In genomic region chr4:8394125-8394524, GRCh38 we compare ENCODE assay signal across 9 cellular contexts. TPM values are rescaled to one million over a fixed set of nuclear protein-coding genes. Genes with fewer than 3 reads are reported as not detected.
DNase-seq lines count a peak whose midpoint lies in the region; ATAC-seq, FAIRE-seq and TF ChIP-seq lines count a peak whose summit lies in the region.
"Had no signal": no experiment of that assay in that cellular context is flagged by ENCODE, and none has a peak within 500 bp of the region (broad histone marks: within the 10 kb centered on the region; RNA-seq: fewer than 3 reads in every experiment).

No MANE protein-coding gene starts in this region.

- no peak for ATAC-seq in GM19328 (IDR thresholded peaks at IDR 0.05; ENCODE audit: unreplicated experiment)
- no peak for ATAC-seq in activated CD4-positive, alpha-beta T cell treated with anti-CD3 and anti-CD28 coated beads for 36 hours

- peak; percentile 21 for FAIRE-seq in D721Med (lab: Jason Lieb, UNC)
- FAIRE-seq in small intestine (lab: Jason Lieb, UNC): no peak

- H3K4me3 Mint-ChIP-seq in activated CD4-positive, alpha-beta T cell treated with anti-CD3 and anti-CD28 coated beads for 36 hours: no peak overlapping the region

- CTCF ChIA-PET in activated CD4-positive, alpha-beta T cell treated with anti-CD3 and anti-CD28 coated beads for 36 hours (lab: Charles Lee): interaction anchor here (0.6 kb wide), 1 partner anchor 14 kb away, joined by 3 read pairs; no protein-coding TSS in a partner anchor

- H3K27me3 ChIP-seq in BE2C (no peaks in the 10 kb centered on the region; the same call in 1 of the 2 replicates), small intestine (ENCODE audit: control insufficient read depth in 2 of 2, insufficient read depth in 2 of 2, low read length in 2 of 2) (no peaks in the 10 kb centered on the region)

- DNase-seq in D721Med (ENCODE audit: insufficient read length, low spot score) (peak; percentile 55), astrocyte of the hippocampus (ENCODE audit: low read depth, low spot score) (peak; percentile 76), hypothalamus (lab: John Stamatoyannopoulos, UW) (peak in 43 of 51 donors; percentile 10 to 87 (median 47)), renal cortical epithelial cell (ENCODE audit: low read depth) (peak; percentile 77), BE2C (no peak), small intestine (no peak)
- DNase-seq in activated CD4-positive, alpha-beta T cell treated with anti-CD3 and anti-CD28 coated beads for 36 hours: no peak
- DNase-seq: Calu3 had no signal

- peaks cover 4% of the 10 kb centered on the region for H3K4me1 Mint-ChIP-seq in activated CD4-positive, alpha-beta T cell treated with anti-CD3 and anti-CD28 coated beads for 36 hours

- peak overlapping the region in 1 of 2 donors; percentile 59 for H3K27ac ChIP-seq in small intestine (ENCODE audit: low read depth in 1 of 2, low read length in 1 of 2)

- H3K4me1 ChIP-seq in BE2C: no peaks in the 10 kb centered on the region; the same call in 1 of the 2 replicates
- H3K4me1 ChIP-seq in small intestine (ENCODE audit: control insufficient read depth in 2 of 2, insufficient read depth in 1 of 2, low read depth in 1 of 2, low read length in 1 of 2): no peaks in the 10 kb centered on the region

- no peaks in the 10 kb centered on the region for H3K9me3 ChIP-seq in BE2C
- no peaks in the 10 kb centered on the region for H3K9me3 ChIP-seq in small intestine (ENCODE audit: control insufficient read depth, low read depth)

- no peak overlapping the region for H3K4me3 ChIP-seq in BE2C (ENCODE audit: low read depth, low read length)
- H3K4me3 ChIP-seq in small intestine (ENCODE audit: low read depth in 1 of 2, low read length in 2 of 2): no peak overlapping the region

- H3K9me3 Mint-ChIP-seq in activated CD4-positive, alpha-beta T cell treated with anti-CD3 and anti-CD28 coated beads for 36 hours (ENCODE audit: low read depth): no peaks in the 10 kb centered on the region

- WGBS in small intestine, 3 donors: 64 to 91% (median 87%) methylated on average over 18 of the region's 18 CpGs

- no peaks in the 10 kb centered on the region for H3K27me3 Mint-ChIP-seq in activated CD4-positive, alpha-beta T cell treated with anti-CD3 and anti-CD28 coated beads for 36 hours

- TF ChIP-seq CTCF in D721Med (IDR thresholded peaks at IDR 0.05; ENCODE audit: insufficient read depth, missing control alignments) (no peak), BE2C (IDR thresholded peaks at IDR 0.05; ENCODE audit: low read depth, low read length) (no peak)

- POLR2A ChIA-PET in activated CD4-positive, alpha-beta T cell treated with anti-CD3 and anti-CD28 coated beads for 36 hours (lab: Charles Lee): no interaction called here

- H3K36me3 ChIP-seq in BE2C: no peaks in the 10 kb centered on the region
- H3K36me3 ChIP-seq in small intestine (ENCODE audit: control insufficient read depth in 2 of 2, insufficient read depth in 2 of 2, low read length in 2 of 2): peaks cover 0 to 3% of the 10 kb centered on the region in 2 donors

- no peak overlapping the region for H3K27ac Mint-ChIP-seq in activated CD4-positive, alpha-beta T cell treated with anti-CD3 and anti-CD28 coated beads for 36 hours

- intact Hi-C loops in activated CD4-positive, alpha-beta T cell treated with anti-CD3 and anti-CD28 coated beads for 36 hours (cut with DNase I, micrococcal nuclease): no loop called here

- H3K36me3 Mint-ChIP-seq in activated CD4-positive, alpha-beta T cell treated with anti-CD3 and anti-CD28 coated beads for 36 hours (ENCODE audit: low read depth): peaks cover 15% of the 10 kb centered on the region

RNA-seq across cellular contexts. Expression of gene ACOX3, which starts 46.4 kb away (rescaled TPM):
- total RNA-seq in renal cortical epithelial cell: 25.0 and 41.5 TPM in 2 replicates
- polyA plus RNA-seq in BE2C (2012; ENCODE audit: insufficient read depth, insufficient read length, low read depth): 3.6 TPM
- total RNA-seq in activated CD4-positive, alpha-beta T cell treated with anti-CD3 and anti-CD28 coated beads for 36 hours: 10 to 100 TPM; 20.5 to 29.3 TPM
- polyA plus RNA-seq in small intestine: 10 to 100 TPM; 15.2 to 31.1 (median 29.5) TPM

RNA-seq across cellular contexts. Expression of gene TRMT44, which starts 46.5 kb away (rescaled TPM):
- total RNA-seq in renal cortical epithelial cell: 8.7 and 14.5 TPM in 2 replicates
- polyA plus RNA-seq in BE2C (2012; ENCODE audit: insufficient read depth, insufficient read length, low read depth): 14.8 TPM
- 10 to 100 TPM; 20.1 to 24.5 TPM for total RNA-seq in activated CD4-positive, alpha-beta T cell treated with anti-CD3 and anti-CD28 coated beads for 36 hours
- polyA plus RNA-seq in small intestine: 1 to 10 TPM; 4.7 to 5.3 (median 5.1) TPM

Comparison
In these comparisons a context has a peak if more than half of its experiments do, and no peak if none do; other contexts are left out.
1. DNase-seq: peak in D721Med (single experiment), astrocyte of the hippocampus (single experiment), hypothalamus (43 of 51) and renal cortical epithelial cell (single experiment); none in BE2C (single experiment), activated CD4-positive, alpha-beta T cell treated with anti-CD3 and anti-CD28 coated beads for 36 hours (single experiment) and small intestine (single experiment).